In genomic region chr12:100553851-100554404, GRCh38 we compare ENCODE assay signal across 14 cellular contexts. TPM values are rescaled to one million over a fixed set of nuclear protein-coding genes. Genes with fewer than 3 reads are reported as not detected.
DNase-seq lines count a peak whose midpoint lies in the region; ATAC-seq and TF ChIP-seq lines count a peak whose summit lies in the region.
"Had no signal": no experiment of that assay in that cellular context is flagged by ENCODE, and none has a peak within 500 bp of the region (broad histone marks: within the 10 kb centered on the region; RNA-seq: fewer than 3 reads in every experiment).

No MANE protein-coding gene starts in this region.

- CTCF ChIA-PET in Panc1 (lab: Charles Lee) = no interaction called here

- TF ChIP-seq CTCF in Panc1 (IDR thresholded peaks at IDR 0.05) (no peak), fibroblast of mammary gland (conservative IDR thresholded peaks at IDR 0.05; ENCODE audit: control insufficient read depth, insufficient read depth, low read depth, low read length) (no peak), osteoblast (IDR thresholded peaks at IDR 0.05; ENCODE audit: extremely low read depth, low read depth, low read length) (no peak)

- H3K36me3 ChIP-seq in Panc1 (ENCODE audit: control insufficient read depth, insufficient read depth, low read length) (no peaks in the 10 kb centered on the region), osteoblast (ENCODE audit: insufficient read depth, low read length) (no peaks in the 10 kb centered on the region)

- POLR2A ChIA-PET in Panc1 (lab: Charles Lee) = no interaction called here

- H3K4me3 Mint-ChIP-seq in activated T-helper 1 cell treated with anti-CD3 and anti-CD28 coated beads, Interleukin-12 subunit alpha, Interleukin-12 subunit beta, Interleukin-2, Interleukin-4 antibody, amounts not matched to agents 30 ng/mL and 10 ng/mL and 1 ng/mL, durations not matched to agents 14 hours and 24 hours and 36 hours = no peak overlapping the region
- H3K4me3 Mint-ChIP-seq: CD8-positive, alpha-beta memory T cell; immature natural killer cell had no signal

- H2AFZ ChIP-seq in osteoblast (ENCODE audit: low read length) = peak overlapping the region; percentile 20

- ATAC-seq in GM19351 (IDR thresholded peaks at IDR 0.05; ENCODE audit: unreplicated experiment) (peak; percentile 65), Panc1 (peak; percentile 65; the same call in 1 of the 2 replicates), GM18909 (IDR thresholded peaks at IDR 0.05; ENCODE audit: poor library complexity, unreplicated experiment) (no peak), HG03457 (IDR thresholded peaks at IDR 0.05; ENCODE audit: unreplicated experiment) (no peak)

- H3K27me3 ChIP-seq in Panc1 (ENCODE audit: control insufficient read depth, insufficient read depth, low read length) (no peaks in the 10 kb centered on the region), osteoblast (ENCODE audit: insufficient read depth, low read length) (no peaks in the 10 kb centered on the region)

- no peaks in the 10 kb centered on the region for H3K9me3 Mint-ChIP-seq in activated T-helper 1 cell treated with anti-CD3 and anti-CD28 coated beads, Interleukin-12 subunit alpha, Interleukin-12 subunit beta, Interleukin-2, Interleukin-4 antibody, amounts not matched to agents 30 ng/mL and 10 ng/mL and 1 ng/mL, durations not matched to agents 14 hours and 24 hours and 36 hours
- H3K9me3 Mint-ChIP-seq: CD8-positive, alpha-beta memory T cell had no signal

- H3K9me3 ChIP-seq in Panc1 (ENCODE audit: control insufficient read depth, insufficient read depth, low read depth, low read length) (no peaks in the 10 kb centered on the region), osteoblast (ENCODE audit: low read depth, low read length) (no peaks in the 10 kb centered on the region)

- H3K4me1 Mint-ChIP-seq in activated T-helper 1 cell treated with anti-CD3 and anti-CD28 coated beads, Interleukin-12 subunit alpha, Interleukin-12 subunit beta, Interleukin-2, Interleukin-4 antibody, amounts not matched to agents 30 ng/mL and 10 ng/mL and 1 ng/mL, durations not matched to agents 14 hours and 24 hours and 36 hours (ENCODE audit: low read depth) = no peaks in the 10 kb centered on the region
- H3K4me1 Mint-ChIP-seq: CD8-positive, alpha-beta memory T cell; immature natural killer cell had no signal

- no TSS peak for BruUV-seq in Panc1 (replicated peaks; lab: Mats Ljungman, UMichigan)

- intact Hi-C loops in Panc1 (cut with micrococcal nuclease; ENCODE audit: unreplicated experiment) = loop anchor here (1.0 to 10.0 kb wide), 3 partner anchors 159 to 322 kb away; no protein-coding TSS in a partner anchor
- intact Hi-C loops in activated T-helper 1 cell treated with anti-CD3 and anti-CD28 coated beads, Interleukin-12 subunit alpha, Interleukin-12 subunit beta, Interleukin-2, Interleukin-4 antibody, amounts not matched to agents 30 ng/mL and 10 ng/mL and 1 ng/mL, durations not matched to agents 14 hours and 24 hours and 36 hours (cut with micrococcal nuclease) = loop anchor here (1.0 to 2.0 kb wide), 4 partner anchors 41 to 743 kb away; no protein-coding TSS in a partner anchor

- H3K27me3 Mint-ChIP-seq in activated T-helper 1 cell treated with anti-CD3 and anti-CD28 coated beads, Interleukin-12 subunit alpha, Interleukin-12 subunit beta, Interleukin-2, Interleukin-4 antibody, amounts not matched to agents 30 ng/mL and 10 ng/mL and 1 ng/mL, durations not matched to agents 14 hours and 24 hours and 36 hours (ENCODE audit: insufficient read depth) = peaks cover 5% of the 10 kb centered on the region

- no peak overlapping the region for H3K4me2 ChIP-seq in osteoblast (ENCODE audit: insufficient read depth, low read length)

- in situ Hi-C loops in Panc1 (cut with HindIII; ENCODE audit: low pct_unique_long_range_greater_than_20kb, low sequenced_read_pairs) = no loop called here

- no peaks in the 10 kb centered on the region for H3K79me2 ChIP-seq in osteoblast (ENCODE audit: insufficient read depth, low read length)

- no peaks in the 10 kb centered on the region for H3K36me3 Mint-ChIP-seq in activated T-helper 1 cell treated with anti-CD3 and anti-CD28 coated beads, Interleukin-12 subunit alpha, Interleukin-12 subunit beta, Interleukin-2, Interleukin-4 antibody, amounts not matched to agents 30 ng/mL and 10 ng/mL and 1 ng/mL, durations not matched to agents 14 hours and 24 hours and 36 hours (ENCODE audit: low read depth)
- H3K36me3 Mint-ChIP-seq: CD8-positive, alpha-beta memory T cell; immature natural killer cell had no signal

- H4K20me1 ChIP-seq in osteoblast (ENCODE audit: insufficient read depth, low read length) = no peaks in the 10 kb centered on the region

- H3K27ac Mint-ChIP-seq in activated T-helper 1 cell treated with anti-CD3 and anti-CD28 coated beads, Interleukin-12 subunit alpha, Interleukin-12 subunit beta, Interleukin-2, Interleukin-4 antibody, amounts not matched to agents 30 ng/mL and 10 ng/mL and 1 ng/mL, durations not matched to agents 14 hours and 24 hours and 36 hours = no peak overlapping the region
- H3K27ac Mint-ChIP-seq: CD8-positive, alpha-beta memory T cell; immature natural killer cell had no signal

- H3K4me1 ChIP-seq in Panc1 (ENCODE audit: control insufficient read depth, insufficient read depth, low read length) (no peaks in the 10 kb centered on the region), osteoblast (ENCODE audit: insufficient read depth, low read length) (no peaks in the 10 kb centered on the region)

- H3K4me3 ChIP-seq in Panc1 (ENCODE audit: low read depth in 2 of 2, low read length in 2 of 2) = no peak overlapping the region
- no peak overlapping the region for H3K4me3 ChIP-seq in fibroblast of mammary gland (ENCODE audit: control insufficient read depth, low read depth, low read length)
- no peak overlapping the region for H3K4me3 ChIP-seq in osteoblast (ENCODE audit: insufficient read depth, low read length)
- H3K4me3 ChIP-seq: SK-N-MC had no signal

- no peak overlapping the region for H3K27ac ChIP-seq in Panc1 (ENCODE audit: low read length)
- no peak overlapping the region for H3K27ac ChIP-seq in osteoblast (ENCODE audit: low read depth, low read length)
- H3K27ac ChIP-seq: SK-N-MC had no signal

- DNase-seq in Panc1 (ENCODE audit: low read depth, low spot score) (no peak), fibroblast of mammary gland (ENCODE audit: low read depth) (peak; percentile 36), osteoblast (ENCODE audit: insufficient read length, low spot score, missing footprints) (no peak)
- DNase-seq in activated CD8-positive, alpha-beta memory T cell treated with anti-CD3 and anti-CD28 coated beads, Interleukin-2, amount 50 U/mL, for 4 hours = no peak
- no peak for DNase-seq in activated T-helper 1 cell treated with anti-CD3 and anti-CD28 coated beads, Interleukin-12 subunit alpha, Interleukin-12 subunit beta, Interleukin-2, Interleukin-4 antibody, amounts not matched to agents 30 ng/mL and 10 ng/mL and 1 ng/mL, durations not matched to agents 14 hours and 24 hours and 36 hours (ENCODE audit: low spot score)
- DNase-seq: activated CD4-positive, alpha-beta T cell treated with anti-CD3 and anti-CD28 coated beads, Interleukin-2, amount 50 U/mL, for 4 hours; stimulated activated CD4-positive, alpha-beta T cell treated with anti-CD3 and anti-CD28 coated beads, Interleukin-12 subunit alpha, Interleukin-12 subunit beta, amount 100 ng/mL, for 4 hours; stimulated activated naive CD4-positive, alpha-beta T cell treated with Interleukin-2 at 50 U/mL for 16 hours had no signal

RNA-seq across cellular contexts. Expression of gene GAS2L3, which starts 19.6 kb away (rescaled TPM):
- 47.4 TPM for total RNA-seq in Panc1 (2021; ENCODE audit: unreplicated experiment)
- 7.1 TPM for polyA plus RNA-seq in Panc1 (2012; ENCODE audit: insufficient read length)
- 29.3 and 33.3 TPM in 2 replicates for total RNA-seq in osteoblast
- total RNA-seq in activated T-helper 1 cell treated with anti-CD3 and anti-CD28 coated beads, Interleukin-12 subunit alpha, Interleukin-12 subunit beta, Interleukin-2, Interleukin-4 antibody, amounts not matched to agents 30 ng/mL and 10 ng/mL and 1 ng/mL, durations not matched to agents 14 hours and 24 hours and 36 hours = 0.86 and 1.0 TPM in 2 replicates
- polyA plus RNA-seq: CD8-positive, alpha-beta memory T cell had no signal

Comparison
In these comparisons a context has a peak if more than half of its experiments do, and no peak if none do; other contexts are left out.
1. ATAC-seq: peak in GM19351 (single experiment) and Panc1 (single experiment); none in GM18909 (single experiment) and HG03457 (single experiment).
2. RNA of gene GAS2L3, which starts 19.6 kb away (total RNA-seq): 47.4 TPM in Panc1 (single experiment) and 29.3 to 33.3 TPM in osteoblast; 0.86 to 1.0 TPM in activated T-helper 1 cell treated with anti-CD3 and anti-CD28 coated beads, Interleukin-12 subunit alpha, Interleukin-12 subunit beta, Interleukin-2, Interleukin-4 antibody, amounts not matched to agents 30 ng/mL and 10 ng/mL and 1 ng/mL, durations not matched to agents 14 hours and 24 hours and 36 hours; every median in the first group is over 10 times any median in the second.